Comparison of ENCODE assay signal across 1 cellular context in the genomic region with DNA sequence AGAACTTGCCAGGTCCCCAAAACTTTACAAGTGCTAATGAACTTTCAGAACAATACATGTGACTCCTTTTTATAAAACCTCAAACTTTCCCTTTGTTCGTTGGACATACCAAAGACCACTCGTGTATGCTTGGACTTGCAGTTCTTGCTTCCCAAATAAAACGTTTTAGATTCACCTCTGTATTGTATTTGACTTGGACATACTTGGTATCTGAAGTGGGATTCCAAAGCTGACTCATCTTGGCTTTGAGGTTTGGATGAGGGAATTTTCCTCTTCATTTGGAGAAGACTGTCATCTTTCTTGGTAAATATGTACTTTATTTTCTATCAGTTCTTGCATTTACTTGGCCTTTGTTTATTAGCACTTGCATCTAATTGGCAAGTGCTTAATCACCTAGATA.
TF ChIP-seq lines count a peak whose summit lies in the region.

No MANE protein-coding gene starts in this region.

TF ChIP-seq in GM12891, 5 proteins besides CTCF, POLR2A, EP300 and RAD21:
- TF ChIP-seq POLR2AphosphoS5 (IDR thresholded peaks at IDR 0.05; ENCODE audit: low read depth, low read length): no peak
- TF ChIP-seq SPI1 (IDR thresholded peaks at IDR 0.05; ENCODE audit: low read depth, low read length): no peak
- TF ChIP-seq PAX5 (IDR thresholded peaks at IDR 0.05; ENCODE audit: insufficient read depth, low read length, severe bottlenecking): no peak
- no peak for TF ChIP-seq TAF1 (IDR thresholded peaks at IDR 0.05; ENCODE audit: low read depth, low read length)
- TF ChIP-seq POU2F2 (IDR thresholded peaks at IDR 0.05; ENCODE audit: low read depth, low read length): no peak
